ENCODE assay signal across 9 cellular contexts in genomic region chr3:184315506-184315867, GRCh38. TPM values are rescaled to one million over a fixed set of nuclear protein-coding genes. Genes with fewer than 3 reads are reported as not detected.
DNase-seq lines count a peak whose midpoint lies in the region; ATAC-seq and TF ChIP-seq lines count a peak whose summit lies in the region.
"Had no signal": no experiment of that assay in that cellular context is flagged by ENCODE, and none has a peak within 500 bp of the region (broad histone marks: within the 10 kb centered on the region; RNA-seq: fewer than 3 reads in every experiment).

No MANE protein-coding gene starts in this region.

- H3K4me1 ChIP-seq in GM23248 (ENCODE audit: insufficient read depth) = peaks cover 35% of the 10 kb centered on the region

- peak overlapping the region; percentile 95 for H3K27ac Mint-ChIP-seq in CD4-positive, alpha-beta T cell
- peak overlapping the region; percentile 36 for H3K27ac Mint-ChIP-seq in stimulated activated memory B cell treated with anti-CD40 and anti-IgM and Interleukin-4, amounts not matched to agents 10 μg/mL and 1 μg/mL and 100 μg/mL, for 72 hours

- CTCF ChIA-PET in CD4-positive, alpha-beta T cell (lab: Charles Lee) = no interaction called here

- peak overlapping the region; percentile 94 for H3K4me3 Mint-ChIP-seq in CD4-positive, alpha-beta T cell
- H3K4me3 Mint-ChIP-seq in stimulated activated memory B cell treated with anti-CD40 and anti-IgM and Interleukin-4, amounts not matched to agents 10 μg/mL and 1 μg/mL and 100 μg/mL, for 72 hours = peak overlapping the region; percentile 65

- H3K79me2 ChIP-seq in GM23248 (ENCODE audit: insufficient read depth) = peaks cover 50% of the 10 kb centered on the region

- H3K4me1 Mint-ChIP-seq in CD4-positive, alpha-beta T cell (ENCODE audit: low read depth) = peaks cover 27% of the 10 kb centered on the region
- H3K4me1 Mint-ChIP-seq in stimulated activated memory B cell treated with anti-CD40 and anti-IgM and Interleukin-4, amounts not matched to agents 10 μg/mL and 1 μg/mL and 100 μg/mL, for 72 hours = peaks cover 40% of the 10 kb centered on the region

- TF ChIP-seq POLR2A in GM18505 (IDR thresholded peaks at IDR 0.05; ENCODE audit: borderline replicate concordance, extremely low read depth, insufficient read depth, insufficient read length) = no peak

- peaks cover 11% of the 10 kb centered on the region for H3K36me3 ChIP-seq in GM23248 (ENCODE audit: low read depth)

- DNase-seq in CD4-positive, alpha-beta T cell = no peak
- peak; percentile 55 for DNase-seq in GM23248
- peak; percentile 35 for DNase-seq in hepatic stellate cell (ENCODE audit: low spot score)
- DNase-seq in activated CD4-positive, alpha-beta T cell treated with anti-CD3 and anti-CD28 coated beads, Interleukin-2, amount 50 U/mL, for 48 hours = no peak

- WGBS in GM23248 (ENCODE audit: low coverage in 1 of 2, low lambda C conversion rate in 2 of 2, missing lambda C conversion rate in 2 of 2), 2 experiments = 0 to 5% methylated on average over 6 to 9 of the region's 9 CpGs

- TF ChIP-seq CTCF in CD4-positive, alpha-beta T cell (IDR thresholded peaks at IDR 0.05) = no peak
- no peak for TF ChIP-seq CTCF in VCaP (conservative IDR thresholded peaks at IDR 0.05)

- H3K4me2 ChIP-seq in GM23248 (ENCODE audit: unreplicated experiment) = peak overlapping the region; percentile 96

- H4K20me1 ChIP-seq in GM23248 (ENCODE audit: insufficient read depth) = peaks cover 16% of the 10 kb centered on the region; the same call in 1 of the 2 replicates

- POLR2A ChIA-PET in CD4-positive, alpha-beta T cell (lab: Charles Lee) = interaction anchor here (0.8 to 1.4 kb wide), 7 partner anchors 10 to 502 kb away, joined by 3 to 5 read pairs (median 3); partner anchors contain the start of genes ABCF3, EIF2B5 and FAM131A

- H3K36me3 Mint-ChIP-seq in CD4-positive, alpha-beta T cell (ENCODE audit: low read depth) = peaks cover 38% of the 10 kb centered on the region
- H3K36me3 Mint-ChIP-seq in stimulated activated memory B cell treated with anti-CD40 and anti-IgM and Interleukin-4, amounts not matched to agents 10 μg/mL and 1 μg/mL and 100 μg/mL, for 72 hours = peaks cover 29% of the 10 kb centered on the region

- no peaks in the 10 kb centered on the region for H3K9me3 Mint-ChIP-seq in CD4-positive, alpha-beta T cell
- H3K9me3 Mint-ChIP-seq in stimulated activated memory B cell treated with anti-CD40 and anti-IgM and Interleukin-4, amounts not matched to agents 10 μg/mL and 1 μg/mL and 100 μg/mL, for 72 hours = no peaks in the 10 kb centered on the region

- in situ Hi-C loops in GM23248 (cut with MboI) = no loop called here

- peak; percentile 11 for ATAC-seq in CD4-positive, alpha-beta T cell (ENCODE audit: poor library complexity)
- ATAC-seq in stimulated activated memory B cell treated with anti-CD40 and anti-IgM and Interleukin-4, amounts not matched to agents 10 μg/mL and 1 μg/mL and 100 μg/mL, for 72 hours = peak; percentile 1
- ATAC-seq in GM18505 (IDR thresholded peaks at IDR 0.05; ENCODE audit: unreplicated experiment) (no peak), HG02623 (IDR thresholded peaks at IDR 0.05; ENCODE audit: unreplicated experiment) (no peak)

- no peaks in the 10 kb centered on the region for H3K27me3 Mint-ChIP-seq in CD4-positive, alpha-beta T cell
- no peaks in the 10 kb centered on the region for H3K27me3 Mint-ChIP-seq in stimulated activated memory B cell treated with anti-CD40 and anti-IgM and Interleukin-4, amounts not matched to agents 10 μg/mL and 1 μg/mL and 100 μg/mL, for 72 hours

- no peak overlapping the region for H2AFZ ChIP-seq in GM23248

- intact Hi-C loops in CD4-positive, alpha-beta T cell (cut with DNase I, micrococcal nuclease) = loop anchor here in 1 of 2 experiments (5.0 kb wide), 2 partner anchors 128 to 298 kb away; partner anchors contain the start of genes ABCC5 and ABCF3

- H3K4me3 ChIP-seq in GM23248 = peak overlapping the region; percentile 91

- no peaks in the 10 kb centered on the region for H3K9me3 ChIP-seq in CD4-positive, alpha-beta T cell (ENCODE audit: control insufficient read depth, low read length)
- H3K9me3 ChIP-seq in GM23248 (ENCODE audit: low read depth) = no peaks in the 10 kb centered on the region

- peak overlapping the region; percentile 96 for H3K9ac ChIP-seq in GM23248

- no peaks in the 10 kb centered on the region for H3K9me2 ChIP-seq in GM23248 (ENCODE audit: insufficient read depth)

- H3K27me3 ChIP-seq in CD4-positive, alpha-beta T cell (ENCODE audit: control insufficient read depth, insufficient read depth, low read length) = no peaks in the 10 kb centered on the region
- no peaks in the 10 kb centered on the region for H3K27me3 ChIP-seq in GM23248 (replicated peaks; ENCODE audit: insufficient read depth)

- H3F3A ChIP-seq in GM23248 (ENCODE audit: insufficient read depth) = peaks cover 50% of the 10 kb centered on the region

- H3K27ac ChIP-seq in CD4-positive, alpha-beta T cell (ENCODE audit: low read depth, low read length) = peak overlapping the region; percentile 84
- H3K27ac ChIP-seq in GM23248 (peak overlapping the region; percentile 88), VCaP (peak overlapping the region; percentile 93)

RNA-seq across cellular contexts. Expression of gene EIF4G1, which starts 1.1 kb away (rescaled TPM):
- 100 to 1,000 TPM; 211 to 217 TPM for total RNA-seq in CD4-positive, alpha-beta T cell
- total RNA-seq in GM23248 (2014; rRNA removed; shearing (Covaris generic)) = 366 and 370 TPM in 2 replicates
- polyA plus RNA-seq in GM23248 (2016; fragmentation: Nextera tagmentation; extraction: Ambion mirVana) = 183 and 184 TPM in 2 replicates

RNA-seq across cellular contexts. Expression of gene PSMD2, which starts 16.4 kb away (rescaled TPM):
- total RNA-seq in CD4-positive, alpha-beta T cell = 100 to 1,000 TPM; 159 TPM
- 596 and 602 TPM in 2 replicates for total RNA-seq in GM23248 (2014; rRNA removed; shearing (Covaris generic))
- 513 and 518 TPM in 2 replicates for polyA plus RNA-seq in GM23248 (2016; fragmentation: Nextera tagmentation; extraction: Ambion mirVana)

RNA-seq across cellular contexts. Expression of gene FAM131A, which starts 21.9 kb away (rescaled TPM):
- 10 to 100 TPM; 10.4 to 11.0 TPM for total RNA-seq in CD4-positive, alpha-beta T cell
- total RNA-seq in GM23248 (2014; rRNA removed; shearing (Covaris generic)) = 24.5 and 44.9 TPM in 2 replicates
- polyA plus RNA-seq in GM23248 (2016; fragmentation: Nextera tagmentation; extraction: Ambion mirVana) = 5.6 and 7.0 TPM in 2 replicates

RNA-seq across cellular contexts. Expression of gene ECE2, which starts 39.7 kb away (rescaled TPM):
- not detected for total RNA-seq in CD4-positive, alpha-beta T cell
- not detected in 2 replicates for total RNA-seq in GM23248 (2014; rRNA removed; shearing (Covaris generic))
- polyA plus RNA-seq in GM23248 (2016; fragmentation: Nextera tagmentation; extraction: Ambion mirVana) = not detected in 2 replicates
- total RNA-seq: HT1080 had no signal

RNA-seq across cellular contexts. Expression of gene CLCN2, which starts 45.9 kb away (rescaled TPM):
- 1 to 10 TPM; 3.2 to 3.5 TPM for total RNA-seq in CD4-positive, alpha-beta T cell
- 1.2 and 1.8 TPM in 2 replicates for total RNA-seq in GM23248 (2014; rRNA removed; shearing (Covaris generic))
- polyA plus RNA-seq in GM23248 (2016; fragmentation: Nextera tagmentation; extraction: Ambion mirVana) = 1.3 and 1.5 TPM in 2 replicates

Comparison
In these comparisons a context has a peak if more than half of its experiments do, and no peak if none do; other contexts are left out.
1. ATAC-seq: peak in CD4-positive, alpha-beta T cell (single experiment) and stimulated activated memory B cell treated with anti-CD40 and anti-IgM and Interleukin-4, amounts not matched to agents 10 μg/mL and 1 μg/mL and 100 μg/mL, for 72 hours (single experiment); none in GM18505 (single experiment) and HG02623 (single experiment).
2. DNase-seq: peak in GM23248 (single experiment) and hepatic stellate cell (single experiment); none in CD4-positive, alpha-beta T cell (0 of 10) and activated CD4-positive, alpha-beta T cell treated with anti-CD3 and anti-CD28 coated beads, Interleukin-2, amount 50 U/mL, for 48 hours (0 of 2).
3. Peak in every context shown above with its lines, with median percentiles within 50 percentile points of each other: H3K27ac ChIP-seq.